In the genomic region with DNA sequence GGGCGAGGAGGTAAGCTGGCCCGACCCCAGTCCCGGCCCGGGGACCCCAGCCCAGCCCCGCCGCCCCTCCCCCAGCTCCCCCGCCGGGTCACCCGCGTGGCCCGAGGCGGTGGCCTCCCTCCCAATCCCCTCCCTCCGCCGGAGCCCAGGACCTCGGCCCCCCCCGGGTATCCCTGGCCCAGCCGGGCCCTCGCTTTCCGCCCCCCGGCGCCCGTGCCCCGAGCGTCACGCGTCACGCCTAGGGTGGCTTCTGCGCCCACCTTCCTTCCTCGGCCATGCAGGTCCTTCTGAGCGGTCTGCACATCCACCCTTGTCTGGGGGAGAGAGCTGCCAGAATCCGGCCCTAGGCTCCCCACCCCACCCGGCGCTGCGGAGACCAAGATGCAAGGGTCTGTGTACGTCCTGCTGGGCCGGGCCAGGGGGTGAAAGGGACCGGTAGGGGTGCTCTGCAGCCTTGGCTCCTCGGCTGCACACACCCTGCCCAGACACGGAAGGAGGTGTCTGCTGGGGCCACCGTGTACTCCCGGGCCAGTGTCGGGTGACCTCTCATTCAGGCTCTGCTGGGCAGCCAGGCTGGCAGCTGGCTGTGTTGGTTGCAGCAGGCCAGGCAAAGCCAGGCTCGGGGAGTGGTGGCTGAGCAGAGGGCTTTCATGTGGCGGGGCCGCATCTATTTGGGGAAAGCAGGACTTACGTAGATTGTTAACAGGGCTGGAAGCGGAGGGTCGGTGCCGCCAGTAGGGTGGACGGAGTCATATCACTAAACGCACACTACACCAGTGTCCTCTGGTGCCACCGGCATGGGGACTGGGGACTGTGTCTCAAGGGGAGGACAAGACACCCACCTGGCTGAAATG, we compare ENCODE assay signal across 8 cellular contexts. TPM values are rescaled to one million over a fixed set of nuclear protein-coding genes. Genes with fewer than 3 reads are reported as not detected.
DNase-seq lines count a peak whose midpoint lies in the region; ATAC-seq, FAIRE-seq and TF ChIP-seq lines count a peak whose summit lies in the region.

No MANE protein-coding gene starts in this region.

- 48% methylated on average over 30 of the region's 52 CpGs for WGBS in HepG2 (ENCODE audit: low lambda C conversion rate)

- H3K36me3 Mint-ChIP-seq in activated T-cell treated with anti-CD3 and anti-CD28 coated beads, Interleukin-2, amount 50 U/mL, for 24 hours (ENCODE audit: low read depth): no peaks in the 10 kb centered on the region
- H3K36me3 Mint-ChIP-seq in activated naive CD8-positive, alpha-beta T cell: no peaks in the 10 kb centered on the region

- no peaks in the 10 kb centered on the region for H3K9me3 Mint-ChIP-seq in activated T-cell treated with anti-CD3 and anti-CD28 coated beads, Interleukin-2, amount 50 U/mL, for 24 hours
- no peaks in the 10 kb centered on the region for H3K9me3 Mint-ChIP-seq in activated naive CD8-positive, alpha-beta T cell (ENCODE audit: low read depth)

- ATAC-seq in HepG2: 0 out of 3 replicates have a peak, but pooled peaks have one; percentile 10
- no peak for ATAC-seq in thoracic aorta (ENCODE audit: insufficient number of reproducible peaks, low FRiP score, low read depth)
- no peak for ATAC-seq in HG03565 (IDR thresholded peaks at IDR 0.05; ENCODE audit: unreplicated experiment)
- ATAC-seq in HG03457 (IDR thresholded peaks at IDR 0.05; ENCODE audit: unreplicated experiment): no peak

- H3K4me3 Mint-ChIP-seq in activated T-cell treated with anti-CD3 and anti-CD28 coated beads, Interleukin-2, amount 50 U/mL, for 24 hours: peak overlapping the region; percentile 64
- H3K4me3 Mint-ChIP-seq in activated naive CD8-positive, alpha-beta T cell: peak overlapping the region; percentile 77

- H3K4me1 ChIP-seq in HepG2 (ENCODE audit: insufficient read depth, low read length): no peaks in the 10 kb centered on the region
- peaks cover 8 to 11% of the 10 kb centered on the region in 2 donors for H3K4me1 ChIP-seq in thoracic aorta (ENCODE audit: control insufficient read depth in 1 of 2, low read depth in 2 of 2)

- H3K27ac ChIP-seq in HepG2 (ENCODE audit: extremely low read length, insufficient read depth, low read length): no peak overlapping the region
- H3K27ac ChIP-seq in thoracic aorta: no peak overlapping the region

- H3K4me2 ChIP-seq in HepG2 (ENCODE audit: low read depth, low read length): peak overlapping the region; percentile 27; the same call in 1 of the 2 replicates

- H3K27me3 ChIP-seq in HepG2 (ENCODE audit: control insufficient read depth in 1 of 2, insufficient read depth in 2 of 2, low read length in 2 of 2) (peaks cover 8 to 42% of the 10 kb centered on the region in 2 experiments), thoracic aorta (replicated peaks; ENCODE audit: insufficient read depth) (peaks cover 13% of the 10 kb centered on the region)

- H3K27me3 Mint-ChIP-seq in activated T-cell treated with anti-CD3 and anti-CD28 coated beads, Interleukin-2, amount 50 U/mL, for 24 hours: peaks cover 55% of the 10 kb centered on the region
- peaks cover 24% of the 10 kb centered on the region for H3K27me3 Mint-ChIP-seq in activated naive CD8-positive, alpha-beta T cell

- intact Hi-C loops in HepG2 (cut with micrococcal nuclease; ENCODE audit: unreplicated experiment): no loop called here

- no peak overlapping the region for H3K27ac Mint-ChIP-seq in activated T-cell treated with anti-CD3 and anti-CD28 coated beads, Interleukin-2, amount 50 U/mL, for 24 hours
- no peak overlapping the region for H3K27ac Mint-ChIP-seq in activated naive CD8-positive, alpha-beta T cell

- BruUV-seq in HepG2 (replicated peaks; lab: Mats Ljungman, UMichigan): no TSS peak

- H3K4me3 ChIP-seq in HepG2 (replicated peaks in 1 of 3; ENCODE audit: insufficient read depth in 1 of 3, low read depth in 2 of 3, low read length in 3 of 3) (peak overlapping the region in 1 of 3 experiments; percentile 28; a peak in 1 of 6 replicates), thoracic aorta (peak overlapping the region; percentile 58)

- TF ChIP-seq EP300 in HepG2 (IDR thresholded peaks at IDR 0.05; ENCODE audit: low read depth in 2 of 2, low read length in 2 of 2) (no peak), HepG2 (CRISPR knock-in tag; IDR thresholded peaks at IDR 0.05; ENCODE audit: borderline replicate concordance) (no peak)

- no peaks in the 10 kb centered on the region for H3K9me3 ChIP-seq in HepG2 (ENCODE audit: low read length)
- no peaks in the 10 kb centered on the region for H3K9me3 ChIP-seq in thoracic aorta

- no peaks in the 10 kb centered on the region for H3K79me2 ChIP-seq in HepG2 (ENCODE audit: insufficient read depth, low read length)

- H3K36me3 ChIP-seq in HepG2 (replicated peaks in 1 of 2; ENCODE audit: control insufficient read depth in 1 of 2, insufficient read depth in 2 of 2, low read length in 2 of 2) (no peaks in the 10 kb centered on the region), thoracic aorta (no peaks in the 10 kb centered on the region)

- no peaks in the 10 kb centered on the region for H4K20me1 ChIP-seq in HepG2 (ENCODE audit: insufficient read depth, low read length)

- peaks cover 10% of the 10 kb centered on the region for H3K4me1 Mint-ChIP-seq in activated T-cell treated with anti-CD3 and anti-CD28 coated beads, Interleukin-2, amount 50 U/mL, for 24 hours (ENCODE audit: low read depth)
- peaks cover 10% of the 10 kb centered on the region for H3K4me1 Mint-ChIP-seq in activated naive CD8-positive, alpha-beta T cell (ENCODE audit: low read depth)

- POLR2A ChIA-PET in HepG2 (lab: Yijun Ruan, JAX): no interaction called here

- no peak overlapping the region for H3K9ac ChIP-seq in HepG2 (ENCODE audit: insufficient read depth, low read depth, low read length)

- in situ Hi-C loops in HepG2 (cut with HindIII; ENCODE audit: extremely low pct_ligation_motif_present, low pct_unique_long_range_greater_than_20kb): no loop called here

- CTCF ChIA-PET in HepG2 (lab: Yijun Ruan, JAX; ENCODE audit: low intra/inter-chr PET ratio, low total read pairs): no interaction called here

- no peak for TF ChIP-seq POLR2A in HepG2 (IDR thresholded peaks at IDR 0.05; ENCODE audit: insufficient read depth in 1 of 2, low read depth in 2 of 2, low read length in 2 of 2)

- TF ChIP-seq CTCF in HepG2 (CRISPR knock-in tag; IDR thresholded peaks at IDR 0.05) (no peak), thoracic aorta (IDR thresholded peaks at IDR 0.05) (no peak)

- no peak for TF ChIP-seq RAD21 in HepG2 (CRISPR knock-in tag; IDR thresholded peaks at IDR 0.05)

- no peak for FAIRE-seq in HepG2 (lab: Jason Lieb, UNC)

- peak; percentile 34 for DNase-seq in activated T-cell treated with anti-CD3 and anti-CD28 coated beads, Interleukin-2, amount 50 U/mL, for 24 hours
- DNase-seq in activated T-cell treated with anti-CD3 and anti-CD28 coated beads for 4 hours: no peak
- DNase-seq in HepG2 (ENCODE audit: low spot score): no peak
- DNase-seq in thoracic aorta (ENCODE audit: low spot score): no peak
- DNase-seq in SKM-1 treated with dmso at 0.1 percent for 144 hours (lab: John Stamatoyannopoulos, UW; ENCODE audit: unreplicated experiment): no peak

- H2AFZ ChIP-seq in HepG2 (ENCODE audit: low read length): no peak overlapping the region

TF ChIP-seq in HepG2, 621 proteins besides CTCF, POLR2A, EP300 and RAD21:
- no peak for TF ChIP-seq CHD2 (IDR thresholded peaks at IDR 0.05; ENCODE audit: low read depth, low read length)
- no peak for TF ChIP-seq HOXA9 (CRISPR knock-in tag; IDR thresholded peaks at IDR 0.05; ENCODE audit: borderline replicate concordance)
- TF ChIP-seq ZNF550 (CRISPR knock-in tag; IDR thresholded peaks at IDR 0.05; ENCODE audit: borderline replicate concordance): no peak

RNA-seq across cellular contexts. Expression of a gene that starts 0.8 kb away (rescaled TPM):
- total RNA-seq in HepG2 (2016; rRNA removed; fragmentation: Illumina TruSeq; extraction: Trizol) (89.3 and 97.5 TPM in 2 replicates), thoracic aorta (1 to 10 TPM in 1 of 2 donors, under 1 TPM in 1; 0.68 to 3.7 TPM)
- 15.7 and 17.7 TPM in 2 replicates for total RNA-seq in HepG2 (2016; cell fraction: cytosol; rRNA removed; fragmentation: Illumina TruSeq; extraction: Trizol; ENCODE audit: low read depth)
- 82.8 and 83.9 TPM in 2 replicates for total RNA-seq in HepG2 (2016; cell fraction: insoluble cytoplasmic fraction; rRNA removed; fragmentation: Illumina TruSeq; extraction: Trizol)
- total RNA-seq in HepG2 (2016; cell fraction: membrane; rRNA removed; fragmentation: Illumina TruSeq; extraction: Trizol): 46.0 and 48.9 TPM in 2 replicates
- 51.3 and 59.0 TPM in 2 replicates for total RNA-seq in HepG2 (2016; cell fraction: nucleus; rRNA removed; fragmentation: Illumina TruSeq; extraction: Trizol)
- 28.0 and 31.2 TPM in 2 replicates for polyA plus RNA-seq in HepG2 (2011; rRNA removed)
- polyA plus RNA-seq in HepG2 (2011; cell fraction: cytosol; rRNA removed): 25.5 and 31.3 TPM in 2 replicates
- polyA plus RNA-seq in HepG2 (2011; cell fraction: nucleus; rRNA removed): 29.4 and 36.0 TPM in 2 replicates
- 23.1 and 41.4 TPM in 2 replicates for polyA plus RNA-seq in HepG2 (2012)
- polyA plus RNA-seq in HepG2 (2016; cell fraction: cytosol; fragmentation: Illumina TruSeq; extraction: Trizol; ENCODE audit: low read depth): 7.9 and 9.3 TPM in 2 replicates
- polyA plus RNA-seq in HepG2 (2016; cell fraction: insoluble cytoplasmic fraction; fragmentation: Illumina TruSeq; extraction: Trizol; ENCODE audit: low read depth): 69.1 and 77.3 TPM in 2 replicates
- 22.4 and 25.9 TPM in 2 replicates for polyA plus RNA-seq in HepG2 (2016; cell fraction: membrane; fragmentation: Illumina TruSeq; extraction: Trizol; ENCODE audit: low read depth)
- polyA plus RNA-seq in HepG2 (2016; cell fraction: nucleus; fragmentation: Illumina TruSeq; extraction: Trizol; ENCODE audit: insufficient read depth, low read depth): 62.4 and 65.5 TPM in 2 replicates
- polyA minus RNA-seq in HepG2 (2011; rRNA and poly(A)+ RNA removed; ENCODE audit: low replicate concordance): 2.3 and 38.5 TPM in 2 replicates
- 25.4 and 28.4 TPM in 2 replicates for polyA minus RNA-seq in HepG2 (2011; cell fraction: cytosol; rRNA and poly(A)+ RNA removed)
- 25.7 and 25.9 TPM in 2 replicates for polyA minus RNA-seq in HepG2 (2011; cell fraction: nucleus; rRNA and poly(A)+ RNA removed)
